Comparison of ENCODE assay signal across 19 cellular contexts in the genomic region with DNA sequence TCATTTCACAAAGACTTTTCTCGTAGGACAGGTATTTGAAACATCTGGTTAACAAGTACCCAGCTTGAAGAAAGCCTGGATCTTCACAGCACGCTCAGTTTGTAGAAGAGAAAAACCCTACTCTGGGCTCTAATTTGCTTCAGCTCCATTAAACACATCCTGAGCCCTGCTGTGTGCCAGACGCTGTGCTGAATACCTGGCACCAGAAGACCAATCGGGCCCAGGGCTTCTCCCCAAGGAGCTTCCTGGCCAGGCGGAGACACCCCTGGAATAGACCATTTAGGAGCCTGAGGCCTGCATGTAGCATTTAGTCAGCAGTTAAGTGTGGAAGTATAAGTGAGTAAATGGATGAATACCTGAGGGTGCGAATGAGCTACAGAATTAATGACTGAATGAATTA. TPM values are rescaled to one million over a fixed set of nuclear protein-coding genes. Genes with fewer than 3 reads are reported as not detected.
DNase-seq lines count a peak whose midpoint lies in the region; ATAC-seq, FAIRE-seq and TF ChIP-seq lines count a peak whose summit lies in the region.
"Had no signal": no experiment of that assay in that cellular context is flagged by ENCODE, and none has a peak within 500 bp of the region (broad histone marks: within the 10 kb centered on the region; RNA-seq: fewer than 3 reads in every experiment).

No MANE protein-coding gene starts in this region.

- FAIRE-seq in H1 (lab: Jason Lieb, UNC) = no peak
- FAIRE-seq: GM12892, HepG2, HTR-8/SVneo had no signal

- H2AFZ ChIP-seq in H1 (ENCODE audit: low read length) = no peak overlapping the region
- peak overlapping the region; percentile 58 for H2AFZ ChIP-seq in neuronal stem cell (ENCODE audit: low read length)
- H2AFZ ChIP-seq: GM23248 had no signal

- no peak for ATAC-seq in left ventricle myocardium superior
- no peak for ATAC-seq in stimulated activated naive CD8-positive, alpha-beta T cell treated with anti-CD3 and anti-CD28 coated beads, Interleukin-15, Interleukin-2, amounts not matched to agents 100 U/mL and 50 U/mL, for 24 hours
- no peak for ATAC-seq in GM21576 (IDR thresholded peaks at IDR 0.05; ENCODE audit: unreplicated experiment)
- ATAC-seq: HepG2 had no signal

- no peak overlapping the region for H2BK20ac ChIP-seq in H1 (ENCODE audit: low read length)

- 58% methylated on average over 6 of the region's 6 CpGs; no CpG with 5 or more reads in 1 of the 2 experiments for WGBS in H1 (ENCODE audit: extremely low coverage in 1 of 2, insufficient coverage in 1 of 2, insufficient read length in 1 of 2, insufficient replicate concordance in 2 of 2, low coverage in 1 of 2, low lambda C conversion rate in 2 of 2, missing lambda C conversion rate in 1 of 2), 2 experiments
- WGBS in neuronal stem cell (ENCODE audit: extremely low coverage in 2 of 2, insufficient read length in 2 of 2, insufficient replicate concordance in 1 of 2), 2 donors = no CpG with 5 or more reads among the region's 6 CpGs
- 82 to 91% (median 82%) methylated on average over 6 of the region's 6 CpGs for WGBS in ovary, 3 donors

- H3K14ac ChIP-seq in H1 (ENCODE audit: insufficient read length) (no peak overlapping the region), neuronal stem cell (ENCODE audit: low read length) (no peak overlapping the region)

- peaks cover 9% of the 10 kb centered on the region for H3K4me1 ChIP-seq in cardiac muscle cell (ENCODE audit: low read depth)
- H3K4me1 ChIP-seq in H1 (replicated peaks in 1 of 4; ENCODE audit: control insufficient read depth in 3 of 4, insufficient read depth in 4 of 4, low read length in 3 of 4) = peaks cover 0 to 3% (median 0%) of the 10 kb centered on the region in 4 experiments; a peak in 2 of 7 replicates
- H3K4me1 ChIP-seq in neuronal stem cell (ENCODE audit: control insufficient read depth in 2 of 2, insufficient read depth in 1 of 2, low read depth in 1 of 2, low read length in 2 of 2) = peaks cover 0 to 10% of the 10 kb centered on the region in 2 donors
- H3K4me1 ChIP-seq in ovary (ENCODE audit: insufficient read depth) = no peaks in the 10 kb centered on the region
- H3K4me1 ChIP-seq: Caco-2, HAP-1 had no signal

- H3K27ac ChIP-seq in cardiac muscle cell = peak overlapping the region; percentile 47
- no peak overlapping the region for H3K27ac ChIP-seq in H1 (ENCODE audit: low read depth, low read length)
- H3K27ac ChIP-seq in neuronal stem cell (replicated peaks; ENCODE audit: low read length) = no peak overlapping the region
- no peak overlapping the region for H3K27ac ChIP-seq in ovary
- H3K27ac ChIP-seq: 22Rv1, BLaER1, GM23248 had no signal

- no peak overlapping the region for H2BK15ac ChIP-seq in H1 (ENCODE audit: low read length)
- no peak overlapping the region for H2BK15ac ChIP-seq in neuronal stem cell (ENCODE audit: low read length)

- POLR2A ChIA-PET in H1 (lab: Charles Lee; ENCODE audit: partially characterized antibody) = interaction anchor here (0.7 to 1.3 kb wide), 4 partner anchors 8 to 219 kb away, joined by 3 to 4 read pairs (median 4); no protein-coding TSS in a partner anchor

- H3K27me3 ChIP-seq in cardiac muscle cell (no peaks in the 10 kb centered on the region), H1 (replicated peaks in 1 of 4; ENCODE audit: control insufficient read depth in 3 of 4, extremely low read depth in 1 of 4, insufficient read depth in 3 of 4, low read length in 3 of 4) (no peaks in the 10 kb centered on the region), neuronal stem cell (ENCODE audit: control insufficient read depth in 3 of 3, insufficient read depth in 3 of 3, low read depth in 1 of 3, low read length in 3 of 3) (no peaks in the 10 kb centered on the region), ovary (no peaks in the 10 kb centered on the region)
- H3K27me3 ChIP-seq: BLaER1 had no signal

- H3K36me3 ChIP-seq in cardiac muscle cell (no peaks in the 10 kb centered on the region), H1 (ENCODE audit: control insufficient read depth in 2 of 4, insufficient read depth in 4 of 4, low read length in 3 of 4) (no peaks in the 10 kb centered on the region), neuronal stem cell (replicated peaks in 1 of 2; ENCODE audit: control insufficient read depth in 2 of 2, insufficient read depth in 2 of 2, low read length in 2 of 2) (no peaks in the 10 kb centered on the region), ovary (no peaks in the 10 kb centered on the region)
- H3K36me3 ChIP-seq: HAP-1 had no signal

- no peaks in the 10 kb centered on the region for H4K20me1 ChIP-seq in H1 (replicated peaks in 1 of 2; ENCODE audit: control insufficient read depth in 1 of 2, insufficient read depth in 2 of 2, low read length in 2 of 2)
- H4K20me1 ChIP-seq: BLaER1 had no signal

- no peak for TF ChIP-seq CTCF in cardiac muscle cell (IDR thresholded peaks at IDR 0.05; ENCODE audit: low read depth, low read length)
- TF ChIP-seq CTCF in H1 (IDR thresholded peaks at IDR 0.05; ENCODE audit: control extremely low read depth in 1 of 3, insufficient read depth in 1 of 3, low read depth in 1 of 3, low read length in 3 of 3) = no peak
- TF ChIP-seq CTCF in ovary (IDR thresholded peaks at IDR 0.05) = no peak

- no peak overlapping the region for H3K56ac ChIP-seq in H1 (replicated peaks; ENCODE audit: insufficient read length, low read depth, low read length)

- H2AK5ac ChIP-seq in H1 (ENCODE audit: low read depth, low read length) (no peak overlapping the region), neuronal stem cell (ENCODE audit: low read depth, low read length) (no peak overlapping the region)

- H3K79me2 ChIP-seq in H1 (ENCODE audit: control insufficient read depth in 1 of 2, insufficient read depth in 2 of 2, low read length in 2 of 2) = no peaks in the 10 kb centered on the region

- DNase-seq in cardiac muscle cell (ENCODE audit: low read depth in 1 of 2, low spot score in 1 of 2) (no peak), left ventricle myocardium superior (no peak), H1 (ENCODE audit: low read depth in 1 of 2, low spot score in 2 of 2) (no peak), neuronal stem cell (ENCODE audit: low spot score) (no peak), ovary (no peak)
- no peak for DNase-seq in stimulated activated naive CD8-positive, alpha-beta T cell treated with anti-CD3 and anti-CD28 coated beads, Interleukin-15, Interleukin-2, amounts not matched to agents 100 U/mL and 50 U/mL, for 24 hours
- DNase-seq: AML-193; Caco-2; CD8-positive, alpha-beta memory T cell; DND-41; GDM1; GM23248 had no signal

- H2BK5ac ChIP-seq in H1 (ENCODE audit: low read depth, low read length) (no peak overlapping the region), neuronal stem cell (ENCODE audit: low read length) (no peak overlapping the region)

- CTCF ChIA-PET in H1 (lab: Charles Lee; ENCODE audit: partially characterized antibody) = interaction anchor here (0.6 to 27.6 kb wide), 15 partner anchors 9 to 390 kb away, joined by 3 to 404 read pairs (median 3); a partner anchor contains a TSS

- no peak overlapping the region for H2BK12ac ChIP-seq in H1 (ENCODE audit: low read depth, low read length)
- H2BK12ac ChIP-seq in neuronal stem cell (ENCODE audit: low read length) = no peak overlapping the region

- no peak overlapping the region for H3K4me3 ChIP-seq in cardiac muscle cell
- H3K4me3 ChIP-seq in H1 (ENCODE audit: extremely low read depth in 1 of 4, insufficient read depth in 2 of 4, low read depth in 3 of 4, low read length in 4 of 4) = no peak overlapping the region
- H3K4me3 ChIP-seq in neuronal stem cell (ENCODE audit: low read length in 2 of 2) = no peak overlapping the region
- H3K4me3 ChIP-seq in ovary = no peak overlapping the region
- H3K4me3 ChIP-seq: BLaER1, GM23248, HAP-1 had no signal

- no peak overlapping the region for H4K91ac ChIP-seq in H1 (replicated peaks; ENCODE audit: insufficient read length, low read length)
- no peak overlapping the region for H4K91ac ChIP-seq in neuronal stem cell (ENCODE audit: low read depth, low read length, poor library complexity)

- no peak overlapping the region for H3K18ac ChIP-seq in H1 (ENCODE audit: extremely low read depth, low read length)
- no peak overlapping the region for H3K18ac ChIP-seq in neuronal stem cell (ENCODE audit: low read length)

- H3K9ac ChIP-seq in H1 (replicated peaks in 1 of 4; ENCODE audit: extremely low read depth in 1 of 4, low read depth in 3 of 4, low read length in 3 of 4) (no peak overlapping the region), neuronal stem cell (ENCODE audit: low read depth, low read length, poor library complexity) (no peak overlapping the region)
- H3K9ac ChIP-seq: BLaER1, GM23248 had no signal

- H4K8ac ChIP-seq in H1 (ENCODE audit: extremely low read depth, insufficient read depth, low read length) = peak overlapping the region; percentile 28; the same call in 1 of the 2 replicates
- no peak overlapping the region for H4K8ac ChIP-seq in neuronal stem cell (ENCODE audit: low read depth, low read length)

- intact Hi-C loops in left ventricle myocardium superior (cut with micrococcal nuclease) = loop anchor here (5.0 kb wide), 1 partner anchor 127 kb away; no protein-coding TSS in a partner anchor
- intact Hi-C loops in ovary (cut with DNase I) = no loop called here

- H3K23ac ChIP-seq in H1 (ENCODE audit: insufficient read length) (no peak overlapping the region), neuronal stem cell (ENCODE audit: low read depth, low read length, poor library complexity) (no peak overlapping the region)

- H3K4ac ChIP-seq in H1 (replicated peaks; ENCODE audit: insufficient read length, low read depth, low read length) (no peak overlapping the region), neuronal stem cell (ENCODE audit: low read length) (no peak overlapping the region)

- H3K23me2 ChIP-seq in H1 (ENCODE audit: low read depth, low read length) = no peaks in the 10 kb centered on the region

- TF ChIP-seq RAD21 in H1 (IDR thresholded peaks at IDR 0.05 in 1 of 2, conservative IDR thresholded peaks at IDR 0.05 in 1 of 2; ENCODE audit: low read depth in 2 of 2, low read length in 2 of 2) = no peak

- H3K9me3 ChIP-seq in cardiac muscle cell (ENCODE audit: low read depth) = no peaks in the 10 kb centered on the region
- no peaks in the 10 kb centered on the region for H3K9me3 ChIP-seq in H1 (ENCODE audit: insufficient read depth in 2 of 2, low read depth in 1 of 2, low read length in 1 of 2)
- peaks cover 0 to 1% of the 10 kb centered on the region in 2 donors for H3K9me3 ChIP-seq in neuronal stem cell (replicated peaks in 1 of 2; ENCODE audit: control insufficient read depth in 2 of 2, insufficient read depth in 1 of 2, low read depth in 1 of 2, low read length in 2 of 2)
- H3K9me3 ChIP-seq in ovary = no peaks in the 10 kb centered on the region
- H3K9me3 ChIP-seq: BLaER1, Caco-2, HAP-1 had no signal

- no peak for TF ChIP-seq EP300 in H1 (IDR thresholded peaks at IDR 0.05; ENCODE audit: borderline replicate concordance in 1 of 2, low read depth in 2 of 2, low read length in 2 of 2)
- TF ChIP-seq EP300 in ovary (IDR thresholded peaks at IDR 0.05) = no peak

- H3K4me2 ChIP-seq in H1 (ENCODE audit: insufficient read depth in 1 of 2, low read depth in 2 of 2, low read length in 2 of 2) = peak overlapping the region in 1 of 2 experiments; percentile 3; a peak in 1 of 4 replicates
- no peak overlapping the region for H3K4me2 ChIP-seq in neuronal stem cell (ENCODE audit: insufficient read depth, low read length, poor library complexity, severe bottlenecking)
- H3K4me2 ChIP-seq: BLaER1 had no signal

- H3K79me1 ChIP-seq in H1 (ENCODE audit: low read depth, low read length) (no peaks in the 10 kb centered on the region), neuronal stem cell (ENCODE audit: low read depth, low read length) (no peaks in the 10 kb centered on the region)

- TF ChIP-seq POLR2A in H1 (IDR thresholded peaks at IDR 0.05; ENCODE audit: control extremely low read depth in 1 of 2, low read depth in 2 of 2, low read length in 2 of 2) = no peak
- TF ChIP-seq POLR2A in ovary (IDR thresholded peaks at IDR 0.05) = no peak

- no peak overlapping the region for H2BK120ac ChIP-seq in H1 (replicated peaks; ENCODE audit: low read depth, low read length)
- no peak overlapping the region for H2BK120ac ChIP-seq in neuronal stem cell (ENCODE audit: low read depth, low read length)

- H4K5ac ChIP-seq in H1 (ENCODE audit: insufficient read length, low read depth, low read length) = no peak overlapping the region

RNA-seq across cellular contexts. Expression of a gene that starts 8.9 kb away (rescaled TPM):
- 71.4 and 115 TPM in 2 replicates for total RNA-seq in cardiac muscle cell
- 51.7 and 54.4 TPM in 2 replicates for polyA plus RNA-seq in cardiac muscle cell
- 2.6 TPM for total RNA-seq in left ventricle myocardium superior
- 8.4 and 8.9 TPM in 2 replicates for total RNA-seq in H1 (2021; fragmentation: NEBNext Ultra II Directional; extraction: Animal tissue kit (Norgen Biotek cat#: 25700))
- 6.4 and 6.9 TPM in 2 replicates for polyA plus RNA-seq in H1 (2011; rRNA removed)
- polyA plus RNA-seq in H1 (2011; cell fraction: cytosol; rRNA removed) = 6.9 TPM
- 8.7 TPM for polyA plus RNA-seq in H1 (2011; cell fraction: nucleus; rRNA removed)
- polyA plus RNA-seq in H1 (2012, experiment 1 of 2) = 6.1 to 7.6 TPM (median 6.4 TPM) in 4 replicates
- 1.9 TPM for polyA plus RNA-seq in H1 (2012, experiment 2 of 2)
- polyA plus RNA-seq in H1 (2013, experiment 1 of 2) = 4.4 TPM
- polyA plus RNA-seq in H1 (2013, experiment 2 of 2) = 4.5 TPM
- polyA minus RNA-seq in H1 (2011; rRNA and poly(A)+ RNA removed) = 7.2 and 7.5 TPM in 2 replicates
- 4.3 TPM for polyA minus RNA-seq in H1 (2011; cell fraction: cytosol; rRNA and poly(A)+ RNA removed)
- 7.7 TPM for polyA minus RNA-seq in H1 (2011; cell fraction: nucleus; rRNA and poly(A)+ RNA removed)
- polyA plus RNA-seq in neuronal stem cell (2013, experiment 1 of 2) = 5.9 TPM
- polyA plus RNA-seq in neuronal stem cell (2013, experiment 2 of 2) = 6.1 TPM
- 10 to 100 TPM in 4 of 7 donors, 1 to 10 TPM in 3; 3.8 to 20.3 (median 11.4) TPM for total RNA-seq in ovary
- polyA plus RNA-seq in ovary = 10 to 100 TPM; 13.8 to 17.0 TPM

RNA-seq across cellular contexts. Expression of a gene that starts 44.0 kb away (rescaled TPM):
- total RNA-seq in cardiac muscle cell = 28.4 and 63.5 TPM in 2 replicates
- polyA plus RNA-seq in cardiac muscle cell = 46.0 and 102 TPM in 2 replicates
- total RNA-seq in left ventricle myocardium superior = 28.6 TPM
- total RNA-seq in H1 (2021; fragmentation: NEBNext Ultra II Directional; extraction: Animal tissue kit (Norgen Biotek cat#: 25700)) = 56.0 and 56.7 TPM in 2 replicates
- 85.2 and 129 TPM in 2 replicates for polyA plus RNA-seq in H1 (2011; rRNA removed)
- polyA plus RNA-seq in H1 (2011; cell fraction: cytosol; rRNA removed) = 107 TPM
- polyA plus RNA-seq in H1 (2011; cell fraction: nucleus; rRNA removed) = 221 TPM
- polyA plus RNA-seq in H1 (2012, experiment 1 of 2) = 36.6 to 55.9 TPM (median 47.9 TPM) in 4 replicates
- polyA plus RNA-seq in H1 (2012, experiment 2 of 2) = 42.3 TPM
- polyA plus RNA-seq in H1 (2013, experiment 1 of 2) = 45.4 TPM
- 41.7 TPM for polyA plus RNA-seq in H1 (2013, experiment 2 of 2)
- 89.6 and 106 TPM in 2 replicates for polyA minus RNA-seq in H1 (2011; rRNA and poly(A)+ RNA removed)
- 58.5 TPM for polyA minus RNA-seq in H1 (2011; cell fraction: cytosol; rRNA and poly(A)+ RNA removed)
- polyA minus RNA-seq in H1 (2011; cell fraction: nucleus; rRNA and poly(A)+ RNA removed) = 110 TPM
- polyA plus RNA-seq in neuronal stem cell (2013, experiment 1 of 2) = 43.7 TPM
- 45.5 TPM for polyA plus RNA-seq in neuronal stem cell (2013, experiment 2 of 2)
- total RNA-seq in ovary = 10 to 100 TPM; 21.6 to 45.8 (median 29.4) TPM
- 10 to 100 TPM; 14.2 to 23.6 TPM for polyA plus RNA-seq in ovary
